1 cellular context compared by ENCODE assay signal in the genomic region with DNA sequence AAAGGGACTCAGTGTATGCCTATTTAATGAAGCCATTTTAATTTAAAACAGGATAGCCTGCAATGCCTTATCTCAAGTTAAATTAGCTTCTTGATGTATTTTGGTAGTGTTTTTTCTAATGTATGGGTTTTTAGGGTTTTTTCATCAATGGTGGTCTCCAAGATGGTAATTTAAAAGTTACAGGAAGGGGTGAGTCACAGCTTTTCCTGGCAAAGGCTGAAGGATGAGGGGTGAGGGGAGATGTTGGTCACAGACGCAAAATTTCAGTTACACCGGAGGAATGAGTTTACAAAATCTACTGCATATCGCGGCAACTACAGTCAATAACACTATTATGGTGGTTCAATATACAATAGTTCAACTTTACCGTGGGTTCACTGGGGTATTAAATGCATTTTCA.
TF ChIP-seq lines count a peak whose summit lies in the region.

No MANE protein-coding gene starts in this region.

TF ChIP-seq in K562, 482 proteins besides CTCF, POLR2A, EP300 and RAD21 (continued from another document):
- TF ChIP-seq GTF3C2 (IDR thresholded peaks at IDR 0.05; ENCODE audit: borderline replicate concordance, extremely low read depth, insufficient read length), result no peak
- TF ChIP-seq, protein P1, sequence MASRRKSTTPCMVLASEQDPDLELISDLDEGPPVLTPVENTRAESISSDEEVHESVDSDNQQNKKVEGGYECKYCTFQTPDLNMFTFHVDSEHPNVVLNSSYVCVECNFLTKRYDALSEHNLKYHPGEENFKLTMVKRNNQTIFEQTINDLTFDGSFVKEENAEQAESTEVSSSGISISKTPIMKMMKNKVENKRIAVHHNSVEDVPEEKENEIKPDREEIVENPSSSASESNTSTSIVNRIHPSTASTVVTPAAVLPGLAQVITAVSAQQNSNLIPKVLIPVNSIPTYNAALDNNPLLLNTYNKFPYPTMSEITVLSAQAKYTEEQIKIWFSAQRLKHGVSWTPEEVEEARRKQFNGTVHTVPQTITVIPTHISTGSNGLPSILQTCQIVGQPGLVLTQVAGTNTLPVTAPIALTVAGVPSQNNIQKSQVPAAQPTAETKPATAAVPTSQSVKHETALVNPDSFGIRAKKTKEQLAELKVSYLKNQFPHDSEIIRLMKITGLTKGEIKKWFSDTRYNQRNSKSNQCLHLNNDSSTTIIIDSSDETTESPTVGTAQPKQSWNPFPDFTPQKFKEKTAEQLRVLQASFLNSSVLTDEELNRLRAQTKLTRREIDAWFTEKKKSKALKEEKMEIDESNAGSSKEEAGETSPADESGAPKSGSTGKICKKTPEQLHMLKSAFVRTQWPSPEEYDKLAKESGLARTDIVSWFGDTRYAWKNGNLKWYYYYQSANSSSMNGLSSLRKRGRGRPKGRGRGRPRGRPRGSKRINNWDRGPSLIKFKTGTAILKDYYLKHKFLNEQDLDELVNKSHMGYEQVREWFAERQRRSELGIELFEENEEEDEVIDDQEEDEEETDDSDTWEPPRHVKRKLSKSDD (conservative IDR thresholded peaks at IDR 0.05; ENCODE audit: low read length), result no peak
- TF ChIP-seq CREM (IDR thresholded peaks at IDR 0.05; ENCODE audit: low read depth), result no peak
- no peak for TF ChIP-seq ZNF551 (CRISPR knock-in tag; IDR thresholded peaks at IDR 0.05)
- no peak for TF ChIP-seq ZNF77 (CRISPR knock-in tag; IDR thresholded peaks at IDR 0.05)
- no peak for TF ChIP-seq KDM1A (IDR thresholded peaks at IDR 0.05)
- no peak for TF ChIP-seq TEAD2 (tag; IDR thresholded peaks at IDR 0.05)
- TF ChIP-seq, protein P2, sequence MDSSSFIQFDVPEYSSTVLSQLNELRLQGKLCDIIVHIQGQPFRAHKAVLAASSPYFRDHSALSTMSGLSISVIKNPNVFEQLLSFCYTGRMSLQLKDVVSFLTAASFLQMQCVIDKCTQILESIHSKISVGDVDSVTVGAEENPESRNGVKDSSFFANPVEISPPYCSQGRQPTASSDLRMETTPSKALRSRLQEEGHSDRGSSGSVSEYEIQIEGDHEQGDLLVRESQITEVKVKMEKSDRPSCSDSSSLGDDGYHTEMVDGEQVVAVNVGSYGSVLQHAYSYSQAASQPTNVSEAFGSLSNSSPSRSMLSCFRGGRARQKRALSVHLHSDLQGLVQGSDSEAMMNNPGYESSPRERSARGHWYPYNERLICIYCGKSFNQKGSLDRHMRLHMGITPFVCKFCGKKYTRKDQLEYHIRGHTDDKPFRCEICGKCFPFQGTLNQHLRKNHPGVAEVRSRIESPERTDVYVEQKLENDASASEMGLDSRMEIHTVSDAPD (CRISPR knock-in tag; IDR thresholded peaks at IDR 0.05), result no peak
- no peak for TF ChIP-seq NONO (IDR thresholded peaks at IDR 0.05; ENCODE audit: low read depth in 2 of 2, low read length in 1 of 2)
- no peak for TF ChIP-seq NR3C1 (CRISPR knock-in tag; IDR thresholded peaks at IDR 0.05)
- no peak for TF ChIP-seq NFRKB (IDR thresholded peaks at IDR 0.05; ENCODE audit: low read depth)
- TF ChIP-seq ZMIZ1 (IDR thresholded peaks at IDR 0.05; ENCODE audit: low read depth in 2 of 2, low read length in 2 of 2), result no peak
- TF ChIP-seq ID3 (CRISPR knock-in tag; IDR thresholded peaks at IDR 0.05), result no peak
- no peak for TF ChIP-seq ID3 (tag; IDR thresholded peaks at IDR 0.05)
- TF ChIP-seq ETV1 (tag; conservative IDR thresholded peaks at IDR 0.05; ENCODE audit: low read depth), result no peak
TF ChIP-seq in K562: peak in this region for 0.
